12 cellular contexts compared by ENCODE assay signal in the genomic region with DNA sequence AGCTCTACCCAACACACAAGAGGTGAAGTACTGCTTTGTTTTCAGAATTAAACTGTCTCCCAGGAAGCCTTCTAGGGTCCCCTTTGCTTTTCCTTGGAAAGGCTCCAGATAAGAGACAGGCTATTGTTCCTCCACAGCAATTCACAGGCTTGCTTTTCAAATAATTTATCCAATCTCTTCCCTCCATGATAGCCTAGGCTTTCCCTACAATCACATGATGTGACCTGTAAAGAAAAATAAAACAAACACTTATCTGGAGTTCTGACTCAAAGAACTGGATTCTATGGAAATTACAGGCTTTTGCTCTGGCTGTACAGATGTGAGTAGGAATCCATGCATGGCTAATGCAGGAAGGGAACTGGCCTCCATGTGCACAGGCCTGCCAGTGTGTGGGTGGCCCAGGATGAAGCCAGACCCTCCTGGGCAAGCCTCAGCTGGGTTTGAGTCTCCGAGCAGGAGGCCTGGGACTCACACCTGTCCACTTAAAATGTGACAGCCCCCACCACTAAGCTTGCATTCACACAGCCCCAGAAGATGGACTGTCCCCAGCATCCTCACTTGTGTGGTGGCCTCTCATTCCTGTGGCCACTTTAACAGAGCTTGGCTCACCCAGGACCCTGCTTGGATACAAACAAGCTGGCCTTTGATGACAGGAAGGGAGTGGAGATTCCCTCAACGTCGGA.
DNase-seq lines count a peak whose midpoint lies in the region; ATAC-seq, FAIRE-seq and TF ChIP-seq lines count a peak whose summit lies in the region.
"Had no signal": no experiment of that assay in that cellular context is flagged by ENCODE, and none has a peak within 500 bp of the region (broad histone marks: within the 10 kb centered on the region; RNA-seq: fewer than 3 reads in every experiment).

No MANE protein-coding gene starts in this region.

- dilution Hi-C loops in endothelial cell of umbilical vein (cut with MboI; ENCODE audit: extremely low pct_ligation_motif_present, low sequenced_read_pairs): no loop called here

- POLR2A ChIA-PET in endothelial cell of umbilical vein (lab: Charles Lee): interaction anchor here (1.0 kb wide), 1 partner anchor 11 kb away, joined by 3 read pairs; no protein-coding TSS in a partner anchor

- no peaks in the 10 kb centered on the region for H4K20me1 ChIP-seq in endothelial cell of umbilical vein (replicated peaks; ENCODE audit: control insufficient read depth, extremely low read depth, insufficient read depth, low read length)

- H3K36me3 Mint-ChIP-seq in neural crest cell (ENCODE audit: low read depth): peaks cover 8% of the 10 kb centered on the region

- no peak for TF ChIP-seq POLR2A in endothelial cell of umbilical vein (IDR thresholded peaks at IDR 0.05; ENCODE audit: low read depth, low read length)

- H3K27me3 ChIP-seq in endothelial cell of umbilical vein (ENCODE audit: control insufficient read depth in 2 of 2, insufficient read depth in 2 of 2, low read length in 2 of 2): no peaks in the 10 kb centered on the region

- no peaks in the 10 kb centered on the region for H3K4me1 ChIP-seq in endothelial cell of umbilical vein (ENCODE audit: control insufficient read depth, extremely low read depth, insufficient read depth, low read length)

- intact Hi-C loops in endothelial cell of umbilical vein (cut with micrococcal nuclease): no loop called here

- H3K27ac ChIP-seq in endothelial cell of umbilical vein (ENCODE audit: insufficient read depth, low read depth, low read length): no peak overlapping the region

- FAIRE-seq in endothelial cell of umbilical vein (lab: Jason Lieb, UNC): peak; percentile 8

- no peak overlapping the region for H3K4me3 ChIP-seq in endothelial cell of umbilical vein (replicated peaks in 1 of 3; ENCODE audit: insufficient read depth in 1 of 3, low read depth in 1 of 3, low read length in 3 of 3)

- H3K27me3 Mint-ChIP-seq in neural crest cell (ENCODE audit: low read depth): peaks cover 4% of the 10 kb centered on the region

- H2AFZ ChIP-seq in endothelial cell of umbilical vein (ENCODE audit: low read depth, low read length): peak overlapping the region; percentile 34

- no TSS peak for BruUV-seq in endothelial cell of umbilical vein (replicated peaks; lab: Mats Ljungman, UMichigan)

- no peaks in the 10 kb centered on the region for H3K36me3 ChIP-seq in endothelial cell of umbilical vein (ENCODE audit: control insufficient read depth in 2 of 2, extremely low read depth in 1 of 2, insufficient read depth in 2 of 2, low read length in 2 of 2)

- H3K27ac Mint-ChIP-seq in neural crest cell (ENCODE audit: unreplicated experiment): peak overlapping the region; percentile 54

- peaks cover 6% of the 10 kb centered on the region for H3K9me3 Mint-ChIP-seq in neural crest cell

- no peaks in the 10 kb centered on the region for H3K9me3 ChIP-seq in endothelial cell of umbilical vein (replicated peaks; ENCODE audit: control insufficient read depth, insufficient read depth, low read length)

- H3K9me1 ChIP-seq in endothelial cell of umbilical vein (replicated peaks; ENCODE audit: control insufficient read depth, extremely low read depth, insufficient read depth, low read length): no peaks in the 10 kb centered on the region

- DNase-seq in DMS153 (lab: John Stamatoyannopoulos, UW) (peak; percentile 64), NCI-H146 (lab: John Stamatoyannopoulos, UW) (peak; percentile 39), endothelial cell of umbilical vein (ENCODE audit: low read depth, low spot score) (no peak), neural crest cell (ENCODE audit: low read depth, low spot score) (no peak), GF-D8 (lab: John Stamatoyannopoulos, UW) (no peak), NCI-H1694 (lab: John Stamatoyannopoulos, UW) (no peak)
- DNase-seq in stimulated activated CD4-positive, alpha-beta T cell treated with anti-CD3 and anti-CD28 coated beads, Interleukin-1b, Interleukin-23, amount 100 ng/mL, for 48 hours: no peak
- DNase-seq: cortex of kidney, NCI-H1048, substantia nigra, T-helper 1 cell had no signal

- H3K9ac ChIP-seq in endothelial cell of umbilical vein (replicated peaks; ENCODE audit: extremely low read depth, insufficient read depth, low read length): no peak overlapping the region

- no peaks in the 10 kb centered on the region for H3K79me2 ChIP-seq in endothelial cell of umbilical vein (ENCODE audit: control insufficient read depth, insufficient read depth, low read length)

- CTCF ChIA-PET in endothelial cell of umbilical vein (lab: Charles Lee): interaction anchor here (1.4 to 2.0 kb wide), 3 partner anchors 8 to 96 kb away, joined by 4 to 6 read pairs (median 4); no protein-coding TSS in a partner anchor

- H3K4me3 Mint-ChIP-seq in neural crest cell: peak overlapping the region; percentile 11

- peaks cover 32% of the 10 kb centered on the region for H3K4me1 Mint-ChIP-seq in neural crest cell

- H3K4me2 ChIP-seq in endothelial cell of umbilical vein (ENCODE audit: insufficient read depth, low read length): no peak overlapping the region

- no peak for ATAC-seq in HG03432 (IDR thresholded peaks at IDR 0.05; ENCODE audit: unreplicated experiment)

- TF ChIP-seq CTCF in endothelial cell of umbilical vein (IDR thresholded peaks at IDR 0.05; ENCODE audit: extremely low read depth in 1 of 2, insufficient read depth in 1 of 2, low read depth in 1 of 2, low read length in 2 of 2): no peak
- TF ChIP-seq CTCF in neural crest cell (conservative IDR thresholded peaks at IDR 0.05): no peak

TF ChIP-seq in endothelial cell of umbilical vein, 7 proteins besides CTCF, POLR2A, EP300 and RAD21:
- TF ChIP-seq MYC (IDR thresholded peaks at IDR 0.05; ENCODE audit: low read depth, low read length) (no peak), JUN (IDR thresholded peaks at IDR 0.05; ENCODE audit: borderline replicate concordance, insufficient read depth, insufficient read length, low read depth) (no peak), POLR2AphosphoS5 (IDR thresholded peaks at IDR 0.05; ENCODE audit: insufficient read depth, low read depth, low read length) (no peak), FOS (IDR thresholded peaks at IDR 0.05; ENCODE audit: borderline replicate concordance, insufficient read depth, low read length) (no peak), GATA2 (IDR thresholded peaks at IDR 0.05; ENCODE audit: insufficient read depth, insufficient read length, low read depth, low read length) (no peak), EZH2 (IDR thresholded peaks at IDR 0.05; ENCODE audit: borderline replicate concordance, low read depth, low read length, severe bottlenecking) (no peak)
- TF ChIP-seq, protein P1, sequence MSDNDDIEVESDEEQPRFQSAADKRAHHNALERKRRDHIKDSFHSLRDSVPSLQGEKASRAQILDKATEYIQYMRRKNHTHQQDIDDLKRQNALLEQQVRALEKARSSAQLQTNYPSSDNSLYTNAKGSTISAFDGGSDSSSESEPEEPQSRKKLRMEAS (IDR thresholded peaks at IDR 0.05; ENCODE audit: insufficient read depth, insufficient read length): no peak

Comparison
In these comparisons a context has a peak if more than half of its experiments do, and no peak if none do; other contexts are left out.
1. DNase-seq: peak in DMS153 (single experiment) and NCI-H146 (single experiment); none in endothelial cell of umbilical vein (single experiment), neural crest cell (single experiment), stimulated activated CD4-positive, alpha-beta T cell treated with anti-CD3 and anti-CD28 coated beads, Interleukin-1b, Interleukin-23, amount 100 ng/mL, for 48 hours (single experiment), GF-D8 (single experiment) and NCI-H1694 (single experiment).